ENCODE assay signal across 8 cellular contexts in the genomic region with DNA sequence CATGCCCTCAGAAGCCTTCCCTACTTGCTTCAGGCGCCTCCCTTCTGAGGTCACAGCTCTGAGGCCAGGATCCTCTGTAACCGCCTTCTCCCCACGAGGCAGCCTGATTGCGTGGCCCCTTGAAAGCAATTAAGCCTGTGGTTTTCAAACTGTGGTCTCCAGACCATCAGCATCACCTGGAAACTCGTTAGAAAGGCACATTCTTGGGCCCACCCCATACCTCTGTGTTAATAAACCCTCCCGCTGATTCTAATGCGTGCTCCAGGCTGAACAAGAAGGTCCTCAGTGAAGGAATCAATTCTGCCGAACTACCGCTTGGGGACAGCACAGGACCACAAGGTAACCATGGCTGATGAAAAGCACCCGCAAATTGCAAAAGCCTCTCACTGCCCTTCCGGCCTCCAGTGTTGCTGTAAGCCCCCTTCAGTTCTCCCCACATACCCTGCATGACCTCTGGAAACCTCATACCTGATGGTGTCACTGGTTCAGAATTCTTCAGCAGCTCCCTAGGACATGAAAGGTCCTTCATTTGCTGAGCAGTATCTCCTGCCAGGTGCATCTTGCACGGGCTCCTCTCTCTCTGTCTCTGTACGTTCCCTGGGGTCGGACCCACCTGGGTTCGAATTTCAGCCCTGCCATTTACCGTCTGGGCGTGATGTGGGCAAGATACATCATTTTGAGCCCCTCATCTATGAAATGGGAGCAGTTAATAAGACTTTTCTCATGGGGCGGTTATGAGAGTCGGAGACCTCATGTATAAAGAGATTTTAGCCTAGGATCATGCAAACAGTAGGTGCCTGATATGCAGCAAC. TPM values are rescaled to one million over a fixed set of nuclear protein-coding genes. Genes with fewer than 3 reads are reported as not detected.
DNase-seq lines count a peak whose midpoint lies in the region; ATAC-seq and TF ChIP-seq lines count a peak whose summit lies in the region.

No MANE protein-coding gene starts in this region.

- no peaks in the 10 kb centered on the region for H3K27me3 ChIP-seq in HUES6 (ENCODE audit: control insufficient read depth, insufficient read depth, low read length)
- H3K27me3 ChIP-seq in OCI-LY1 (ENCODE audit: insufficient read depth, low read length), result peaks cover 5% of the 10 kb centered on the region; the same call in 1 of the 2 replicates

- peak; percentile 91 for ATAC-seq in activated CD8-positive, alpha-beta memory T cell treated with anti-CD3 and anti-CD28 coated beads, Interleukin-2, amount 10 ng/mL, durations not matched to agents 7 days and 5 days
- peak; percentile 57 for ATAC-seq in stimulated activated memory B cell treated with anti-CD40 and anti-IgM and Interleukin-4, amounts not matched to agents 10 μg/mL and 1 μg/mL and 100 μg/mL, for 72 hours

- no peaks in the 10 kb centered on the region for H3K36me3 Mint-ChIP-seq in activated CD8-positive, alpha-beta memory T cell treated with anti-CD3 and anti-CD28 coated beads, Interleukin-2, amount 10 ng/mL, durations not matched to agents 7 days and 5 days
- H3K36me3 Mint-ChIP-seq in stimulated activated memory B cell treated with anti-CD40 and anti-IgM and Interleukin-4, amounts not matched to agents 10 μg/mL and 1 μg/mL and 100 μg/mL, for 72 hours, result no peaks in the 10 kb centered on the region

- H3K36me3 ChIP-seq in HUES6 (ENCODE audit: control insufficient read depth, insufficient read depth, low read length), result no peaks in the 10 kb centered on the region
- no peaks in the 10 kb centered on the region for H3K36me3 ChIP-seq in OCI-LY1 (ENCODE audit: insufficient read depth, low read length)

- H3K27me3 Mint-ChIP-seq in activated CD8-positive, alpha-beta memory T cell treated with anti-CD3 and anti-CD28 coated beads, Interleukin-2, amount 10 ng/mL, durations not matched to agents 7 days and 5 days, result peaks cover 4% of the 10 kb centered on the region
- peaks cover 75% of the 10 kb centered on the region for H3K27me3 Mint-ChIP-seq in stimulated activated memory B cell treated with anti-CD40 and anti-IgM and Interleukin-4, amounts not matched to agents 10 μg/mL and 1 μg/mL and 100 μg/mL, for 72 hours

- H3K9ac ChIP-seq in HUES6 (ENCODE audit: low read length), result peak overlapping the region; percentile 8
- H3K9ac ChIP-seq in OCI-LY1 (ENCODE audit: low read length), result no peak overlapping the region

- no peak overlapping the region for H3K4me2 ChIP-seq in OCI-LY1 (ENCODE audit: low read length)

- peak overlapping the region; percentile 65 for H3K27ac Mint-ChIP-seq in activated CD8-positive, alpha-beta memory T cell treated with anti-CD3 and anti-CD28 coated beads, Interleukin-2, amount 10 ng/mL, durations not matched to agents 7 days and 5 days
- H3K27ac Mint-ChIP-seq in stimulated activated memory B cell treated with anti-CD40 and anti-IgM and Interleukin-4, amounts not matched to agents 10 μg/mL and 1 μg/mL and 100 μg/mL, for 72 hours, result no peak overlapping the region

- H3K9me2 ChIP-seq in OCI-LY1 (ENCODE audit: low read depth, low read length), result no peaks in the 10 kb centered on the region

- H3K4me3 ChIP-seq in HUES6 (ENCODE audit: low read depth, low read length) (no peak overlapping the region), OCI-LY1 (ENCODE audit: low read depth, low read length, poor library complexity, severe bottlenecking) (no peak overlapping the region), epithelial cell of proximal tubule (ENCODE audit: low read depth, low read length) (no peak overlapping the region)

- no peaks in the 10 kb centered on the region for H3F3A ChIP-seq in OCI-LY1 (ENCODE audit: insufficient read depth, low read length)

- no peak overlapping the region for H3K4me3 Mint-ChIP-seq in activated CD8-positive, alpha-beta memory T cell treated with anti-CD3 and anti-CD28 coated beads, Interleukin-2, amount 10 ng/mL, durations not matched to agents 7 days and 5 days
- no peak overlapping the region for H3K4me3 Mint-ChIP-seq in stimulated activated memory B cell treated with anti-CD40 and anti-IgM and Interleukin-4, amounts not matched to agents 10 μg/mL and 1 μg/mL and 100 μg/mL, for 72 hours

- DNase-seq in NCI-H2107 treated with DMSO at 0.1 percent for 48 hours (lab: John Stamatoyannopoulos, UW; ENCODE audit: unreplicated experiment) (peak; percentile 34), NCI-H2107 (lab: John Stamatoyannopoulos, UW) (no peak), epithelial cell of proximal tubule (ENCODE audit: low read depth) (no peak), myocyte (ENCODE audit: low read depth) (peak; percentile 79)
- peak; percentile 85 for DNase-seq in activated CD8-positive, alpha-beta memory T cell treated with anti-CD3 and anti-CD28 coated beads, Interleukin-2, amount 10 ng/mL, durations not matched to agents 7 days and 5 days

- H3K4me1 ChIP-seq in HUES6 (ENCODE audit: control insufficient read depth, insufficient read depth, low read length), result peaks cover 15% of the 10 kb centered on the region
- no peaks in the 10 kb centered on the region for H3K4me1 ChIP-seq in OCI-LY1 (ENCODE audit: insufficient read depth, low read length, severe bottlenecking)

- H3K27ac ChIP-seq in HUES6 (ENCODE audit: low read depth, low read length), result no peak overlapping the region
- no peak overlapping the region for H3K27ac ChIP-seq in OCI-LY1 (ENCODE audit: low read depth, low read length, poor library complexity, severe bottlenecking)

- H3K9me3 ChIP-seq in HUES6 (ENCODE audit: control insufficient read depth, insufficient read depth, low read depth, low read length) (no peaks in the 10 kb centered on the region), OCI-LY1 (ENCODE audit: low read length) (no peaks in the 10 kb centered on the region)

- H4K20me1 ChIP-seq in OCI-LY1 (ENCODE audit: insufficient read depth, low read length), result no peaks in the 10 kb centered on the region

- CTCF ChIA-PET in activated CD8-positive, alpha-beta memory T cell treated with anti-CD3 and anti-CD28 coated beads, Interleukin-2, amount 10 ng/mL, durations not matched to agents 7 days and 5 days (lab: Charles Lee), result interaction anchor here (0.8 to 3.1 kb wide), 12 partner anchors 16 to 489 kb away, joined by 3 to 16 read pairs (median 3); no protein-coding TSS in a partner anchor

- H2AFZ ChIP-seq in OCI-LY1 (ENCODE audit: low read length), result no peak overlapping the region

- peak; percentile 83 for TF ChIP-seq CTCF in OCI-LY1 (IDR thresholded peaks at IDR 0.05; ENCODE audit: low read length)
- peak; percentile 100 for TF ChIP-seq CTCF in epithelial cell of proximal tubule (conservative IDR thresholded peaks at IDR 0.05; ENCODE audit: low read depth, low read length)

- no peaks in the 10 kb centered on the region for H3K79me2 ChIP-seq in OCI-LY1 (ENCODE audit: insufficient read depth, low read length)

- peaks cover 33% of the 10 kb centered on the region for H3K4me1 Mint-ChIP-seq in activated CD8-positive, alpha-beta memory T cell treated with anti-CD3 and anti-CD28 coated beads, Interleukin-2, amount 10 ng/mL, durations not matched to agents 7 days and 5 days
- H3K4me1 Mint-ChIP-seq in stimulated activated memory B cell treated with anti-CD40 and anti-IgM and Interleukin-4, amounts not matched to agents 10 μg/mL and 1 μg/mL and 100 μg/mL, for 72 hours, result peaks cover 7% of the 10 kb centered on the region

- H3K9me3 Mint-ChIP-seq in activated CD8-positive, alpha-beta memory T cell treated with anti-CD3 and anti-CD28 coated beads, Interleukin-2, amount 10 ng/mL, durations not matched to agents 7 days and 5 days (ENCODE audit: low read depth), result no peaks in the 10 kb centered on the region
- H3K9me3 Mint-ChIP-seq in stimulated activated memory B cell treated with anti-CD40 and anti-IgM and Interleukin-4, amounts not matched to agents 10 μg/mL and 1 μg/mL and 100 μg/mL, for 72 hours, result no peaks in the 10 kb centered on the region

RNA-seq across cellular contexts. Expression of a gene that starts 39.9 kb away (rescaled TPM):
- 10 to 100 TPM in 1 of 2 experiments, 1 to 10 TPM in 1; 3.3 to 15.8 TPM for total RNA-seq in activated CD8-positive, alpha-beta memory T cell treated with anti-CD3 and anti-CD28 coated beads, Interleukin-2, amount 10 ng/mL, durations not matched to agents 7 days and 5 days
- total RNA-seq in epithelial cell of proximal tubule (66.7 and 68.3 TPM in 2 replicates), myocyte (6.6 and 7.6 TPM in 2 replicates)
- 6.2 TPM for polyA plus RNA-seq in myocyte (2012)

Comparison
In these comparisons a context has a peak if more than half of its experiments do, and no peak if none do; other contexts are left out.
1. DNase-seq: peak in NCI-H2107 treated with DMSO at 0.1 percent for 48 hours (single experiment), activated CD8-positive, alpha-beta memory T cell treated with anti-CD3 and anti-CD28 coated beads, Interleukin-2, amount 10 ng/mL, durations not matched to agents 7 days and 5 days (single experiment) and myocyte (single experiment); none in NCI-H2107 (single experiment) and epithelial cell of proximal tubule (single experiment).